In genomic region chr5:128038641-128039040, GRCh38 we compare ENCODE assay signal across 11 cellular contexts. TPM values are rescaled to one million over a fixed set of nuclear protein-coding genes. Genes with fewer than 3 reads are reported as not detected.
DNase-seq lines count a peak whose midpoint lies in the region; TF ChIP-seq lines count a peak whose summit lies in the region.
"Had no signal": no experiment of that assay in that cellular context is flagged by ENCODE, and none has a peak within 500 bp of the region (broad histone marks: within the 10 kb centered on the region; RNA-seq: fewer than 3 reads in every experiment).

No MANE protein-coding gene starts in this region.

- peak overlapping the region; percentile 33 for H3K4me2 ChIP-seq in mammary epithelial cell (ENCODE audit: insufficient read depth, low read depth, low read length)

- CTCF ChIA-PET in mammary epithelial cell (lab: Charles Lee; ENCODE audit: low non-redundant PET) = no interaction called here
- CTCF ChIA-PET in activated CD4-positive, alpha-beta T cell treated with anti-CD3 and anti-CD28 coated beads, Interleukin-2, amount 10 ng/mL, durations not matched to agents 7 days and 5 days (lab: Charles Lee) = interaction anchor here (1.3 kb wide), 1 partner anchor 24 kb away, joined by 3 read pairs; no protein-coding TSS in a partner anchor

- no peaks in the 10 kb centered on the region for H3K79me2 ChIP-seq in mammary epithelial cell (ENCODE audit: insufficient read depth, low read length)

- H3K36me3 ChIP-seq in mammary epithelial cell (ENCODE audit: insufficient read depth, low read length) (no peaks in the 10 kb centered on the region), mesodermal cell (ENCODE audit: control insufficient read depth, insufficient read depth, low read length) (no peaks in the 10 kb centered on the region)
- H3K36me3 ChIP-seq: WERI-Rb-1 had no signal

- dilution Hi-C loops in mammary epithelial cell (cut with HindIII; ENCODE audit: low sequenced_read_pairs) = no loop called here

- peaks cover 4% of the 10 kb centered on the region for H3K9me3 Mint-ChIP-seq in activated CD4-positive, alpha-beta T cell treated with anti-CD3 and anti-CD28 coated beads, Interleukin-2, amount 10 ng/mL, durations not matched to agents 7 days and 5 days
- peaks cover 3% of the 10 kb centered on the region for H3K9me3 Mint-ChIP-seq in glutamatergic neuron (ENCODE audit: unreplicated experiment)

- no peak overlapping the region for H2AFZ ChIP-seq in mammary epithelial cell (ENCODE audit: low read depth, low read length)

- peak overlapping the region; percentile 63 for H3K27ac ChIP-seq in mammary epithelial cell (ENCODE audit: insufficient read depth, low read depth, low read length)
- H3K27ac ChIP-seq in mesodermal cell (ENCODE audit: low read depth, low read length, severe bottlenecking) = peak overlapping the region; percentile 62
- H3K27ac ChIP-seq: coronary artery, WERI-Rb-1 had no signal

- H3K9me3 ChIP-seq in mammary epithelial cell (replicated peaks; ENCODE audit: insufficient read depth, low read length) (no peaks in the 10 kb centered on the region), mesodermal cell (ENCODE audit: control insufficient read depth, low read length) (no peaks in the 10 kb centered on the region)

- H3K4me3 ChIP-seq in mammary epithelial cell (replicated peaks in 1 of 3; ENCODE audit: insufficient read depth in 1 of 3, low read depth in 2 of 3, low read length in 3 of 3) (no peak overlapping the region), mesodermal cell (ENCODE audit: extremely low read depth, insufficient read depth, low read length, poor library complexity, severe bottlenecking) (no peak overlapping the region)
- H3K4me3 ChIP-seq: coronary artery had no signal

- no peaks in the 10 kb centered on the region for H4K20me1 ChIP-seq in mammary epithelial cell (ENCODE audit: insufficient read depth, low read length)

- DNase-seq in GDM1 (lab: John Stamatoyannopoulos, UW) = peak; percentile 51
- DNase-seq in NCI-H82 (lab: John Stamatoyannopoulos, UW) = peak; percentile 61
- peak; percentile 51 for DNase-seq in mammary epithelial cell
- no peak for DNase-seq in NCI-H774 (lab: John Stamatoyannopoulos, UW)
- no peak for DNase-seq in islet precursor cell
- no peak for DNase-seq in activated CD4-positive, alpha-beta T cell treated with anti-CD3 and anti-CD28 coated beads, Interleukin-2, amount 10 ng/mL, durations not matched to agents 7 days and 5 days
- no peak for DNase-seq in glutamatergic neuron
- DNase-seq: Calu3 had no signal

- BruUV-seq in mammary epithelial cell (replicated peaks; lab: Mats Ljungman, UMichigan) = no TSS peak

- POLR2A ChIA-PET in activated CD4-positive, alpha-beta T cell treated with anti-CD3 and anti-CD28 coated beads, Interleukin-2, amount 10 ng/mL, durations not matched to agents 7 days and 5 days (lab: Charles Lee) = no interaction called here

- no peak overlapping the region for H3K4me3 Mint-ChIP-seq in activated CD4-positive, alpha-beta T cell treated with anti-CD3 and anti-CD28 coated beads, Interleukin-2, amount 10 ng/mL, durations not matched to agents 7 days and 5 days
- H3K4me3 Mint-ChIP-seq in glutamatergic neuron (ENCODE audit: unreplicated experiment) = no peak overlapping the region

- H3K4me1 ChIP-seq in mammary epithelial cell (ENCODE audit: insufficient read depth, low read length) = peaks cover 16% of the 10 kb centered on the region
- H3K4me1 ChIP-seq in mesodermal cell (ENCODE audit: control insufficient read depth, insufficient read depth, low read length, poor library complexity, severe bottlenecking) = peaks cover 10% of the 10 kb centered on the region

- no peaks in the 10 kb centered on the region for H3K4me1 Mint-ChIP-seq in activated CD4-positive, alpha-beta T cell treated with anti-CD3 and anti-CD28 coated beads, Interleukin-2, amount 10 ng/mL, durations not matched to agents 7 days and 5 days
- H3K4me1 Mint-ChIP-seq in glutamatergic neuron (ENCODE audit: low read depth, unreplicated experiment) = peaks cover 31% of the 10 kb centered on the region

- H3K27me3 ChIP-seq in mammary epithelial cell (ENCODE audit: insufficient read depth, low read length) = no peaks in the 10 kb centered on the region

- no peak overlapping the region for H3K27ac Mint-ChIP-seq in activated CD4-positive, alpha-beta T cell treated with anti-CD3 and anti-CD28 coated beads, Interleukin-2, amount 10 ng/mL, durations not matched to agents 7 days and 5 days
- H3K27ac Mint-ChIP-seq in glutamatergic neuron (ENCODE audit: unreplicated experiment) = no peak overlapping the region

- in situ Hi-C loops in mammary epithelial cell (cut with MboI; ENCODE audit: low sequenced_read_pairs in 2 of 2) = no loop called here

- H3K36me3 Mint-ChIP-seq in activated CD4-positive, alpha-beta T cell treated with anti-CD3 and anti-CD28 coated beads, Interleukin-2, amount 10 ng/mL, durations not matched to agents 7 days and 5 days (ENCODE audit: low read depth) = peaks cover 6% of the 10 kb centered on the region
- no peaks in the 10 kb centered on the region for H3K36me3 Mint-ChIP-seq in glutamatergic neuron (ENCODE audit: unreplicated experiment)

- no peak overlapping the region for H3K9ac ChIP-seq in mammary epithelial cell (ENCODE audit: insufficient read depth, low read length)

- no peaks in the 10 kb centered on the region for H3K27me3 Mint-ChIP-seq in activated CD4-positive, alpha-beta T cell treated with anti-CD3 and anti-CD28 coated beads, Interleukin-2, amount 10 ng/mL, durations not matched to agents 7 days and 5 days
- H3K27me3 Mint-ChIP-seq in glutamatergic neuron (ENCODE audit: unreplicated experiment) = peaks cover 3% of the 10 kb centered on the region

- intact Hi-C loops in mammary epithelial cell (cut with micrococcal nuclease) = loop anchor here (2.0 kb wide), 1 partner anchor 44 kb away; the partner anchor contains the start of gene SLC12A2

- TF ChIP-seq CTCF in mammary epithelial cell (conservative IDR thresholded peaks at IDR 0.05 in 1 of 2, IDR thresholded peaks at IDR 0.05 in 1 of 2; ENCODE audit: extremely low read depth in 1 of 2, insufficient read depth in 1 of 2, low read depth in 1 of 2, low read length in 2 of 2) = no peak
- no peak for TF ChIP-seq CTCF in glutamatergic neuron (IDR thresholded peaks at IDR 0.05; ENCODE audit: partially characterized antibody, unreplicated experiment)

RNA-seq across cellular contexts. Expression of gene SLC12A2, which starts 44.9 kb away (rescaled TPM):
- total RNA-seq in mammary epithelial cell = 10 to 100 TPM; 24.1 to 50.3 TPM
- 10.8 TPM for polyA plus RNA-seq in mammary epithelial cell
- polyA minus RNA-seq in mammary epithelial cell = 33.2 TPM
- polyA plus RNA-seq in mesodermal cell (2013, experiment 1 of 2) = 12.9 TPM
- 15.5 TPM for polyA plus RNA-seq in mesodermal cell (2013, experiment 2 of 2)
- 10 to 100 TPM; 15.3 to 16.4 TPM for total RNA-seq in activated CD4-positive, alpha-beta T cell treated with anti-CD3 and anti-CD28 coated beads, Interleukin-2, amount 10 ng/mL, durations not matched to agents 7 days and 5 days
- total RNA-seq in glutamatergic neuron (ENCODE audit: unreplicated experiment) = 29.2 TPM

Comparison
In these comparisons a context has a peak if more than half of its experiments do, and no peak if none do; other contexts are left out.
1. DNase-seq: peak in GDM1 (single experiment), NCI-H82 (single experiment) and mammary epithelial cell (single experiment); none in NCI-H774 (single experiment), islet precursor cell (single experiment), activated CD4-positive, alpha-beta T cell treated with anti-CD3 and anti-CD28 coated beads, Interleukin-2, amount 10 ng/mL, durations not matched to agents 7 days and 5 days (single experiment) and glutamatergic neuron (single experiment).